ENCODE assay signal across 26 cellular contexts in the genomic region with DNA sequence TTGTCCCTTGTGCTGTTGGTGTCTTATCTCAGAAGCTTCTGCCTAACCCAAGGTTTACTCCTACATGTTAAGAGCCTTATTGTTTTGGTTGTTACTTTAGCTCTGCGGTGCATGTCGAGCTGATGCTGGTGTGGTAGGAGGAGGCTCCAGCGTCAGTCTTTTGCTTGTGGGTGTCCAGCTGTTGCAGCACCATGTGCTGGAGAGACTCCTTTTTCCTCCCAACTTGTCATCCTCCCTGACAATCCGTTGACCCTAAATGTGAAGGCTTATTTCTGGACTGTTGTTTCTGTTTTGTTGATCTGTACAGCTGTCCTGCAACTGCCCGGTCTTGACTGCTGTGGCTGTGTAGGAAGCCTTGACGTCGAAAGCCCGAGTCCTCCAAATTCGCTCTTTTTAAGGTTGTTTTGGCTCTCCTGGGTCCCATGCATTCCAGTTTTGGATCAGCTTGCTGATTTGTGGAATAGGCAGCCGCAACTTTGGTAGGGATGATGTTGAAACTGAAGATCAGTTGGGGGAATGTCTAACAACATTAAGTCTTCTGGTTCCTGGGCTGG. TPM values are rescaled to one million over a fixed set of nuclear protein-coding genes. Genes with fewer than 3 reads are reported as not detected.
A peak's percentile ranks its signal among the peaks of the same experiment; 100 is the strongest.
DNase-seq lines count a peak whose midpoint lies in the region; ATAC-seq and TF ChIP-seq lines count a peak whose summit lies in the region.
"Had no signal": no experiment of that assay in that cellular context is flagged by ENCODE, and none has a peak within 500 bp of the region (broad histone marks: within the 10 kb centered on the region; RNA-seq: fewer than 3 reads in every experiment).

No MANE protein-coding gene starts in this region.

- no peak overlapping the region for H3K4me2 ChIP-seq in mammary epithelial cell (ENCODE audit: insufficient read depth, low read depth, low read length)
- H3K4me2 ChIP-seq: GM23338 had no signal

- H3K27ac Mint-ChIP-seq in activated naive CD4-positive, alpha-beta T cell treated with anti-CD3 and anti-CD28 coated beads, Interleukin-2, amount 10 ng/mL, durations not matched to agents 7 days and 5 days = peak overlapping the region; percentile 42
- peak overlapping the region; percentile 72 for H3K27ac Mint-ChIP-seq in central memory CD8-positive, alpha-beta T cell (ENCODE audit: low read depth)
- peak overlapping the region; percentile 21 to 93 (median 63) for H3K27ac Mint-ChIP-seq in nephron
- H3K27ac Mint-ChIP-seq: GM23338 had no signal

- dilution Hi-C loops in mammary epithelial cell (cut with HindIII; ENCODE audit: low sequenced_read_pairs) = no loop called here

- ATAC-seq in central memory CD8-positive, alpha-beta T cell (replicated peaks; ENCODE audit: extremely low read depth, poor library complexity, severe bottlenecking) = no peak
- ATAC-seq: GM23338; lower lobe of right lung; mucosa of descending colon; PC-3; psoas muscle; stimulated activated naive CD8-positive, alpha-beta T cell treated with anti-CD3 and anti-CD28 coated beads, Interleukin-15, amount 100 ng/mL, for 72 hours had no signal

- H3K9me3 Mint-ChIP-seq in activated naive CD4-positive, alpha-beta T cell treated with anti-CD3 and anti-CD28 coated beads, Interleukin-2, amount 10 ng/mL, durations not matched to agents 7 days and 5 days = no peaks in the 10 kb centered on the region
- H3K9me3 Mint-ChIP-seq in central memory CD8-positive, alpha-beta T cell = no peaks in the 10 kb centered on the region
- H3K9me3 Mint-ChIP-seq in nephron = no peaks in the 10 kb centered on the region
- H3K9me3 Mint-ChIP-seq: activated CD4-positive, alpha-beta T cell treated with anti-CD3 and anti-CD28 coated beads, Interleukin-2, amount 10 ng/mL, durations not matched to agents 24 days and 14 days; stimulated activated naive CD8-positive, alpha-beta T cell treated with anti-CD3 and anti-CD28 coated beads, Interleukin-15, amount 100 ng/mL, for 72 hours had no signal

- H3K27ac ChIP-seq in stomach smooth muscle (ENCODE audit: low read length) = peak overlapping the region; percentile 89
- no peak overlapping the region for H3K27ac ChIP-seq in mammary epithelial cell (ENCODE audit: insufficient read depth, low read depth, low read length)
- H3K27ac ChIP-seq: epithelial cell of prostate, lower lobe of right lung, psoas muscle, tibial artery, VCaP had no signal

- 88% methylated on average over 10 of the region's 10 CpGs for WGBS in mammary epithelial cell (ENCODE audit: low coverage, missing lambda C conversion rate)

- no peaks in the 10 kb centered on the region for H3K27me3 Mint-ChIP-seq in activated naive CD4-positive, alpha-beta T cell treated with anti-CD3 and anti-CD28 coated beads, Interleukin-2, amount 10 ng/mL, durations not matched to agents 7 days and 5 days
- no peaks in the 10 kb centered on the region for H3K27me3 Mint-ChIP-seq in central memory CD8-positive, alpha-beta T cell
- H3K27me3 Mint-ChIP-seq in nephron (ENCODE audit: low read depth) = no peaks in the 10 kb centered on the region
- H3K27me3 Mint-ChIP-seq: activated CD4-positive, alpha-beta T cell treated with anti-CD3 and anti-CD28 coated beads, Interleukin-2, amount 10 ng/mL, durations not matched to agents 24 days and 14 days; stimulated activated naive CD8-positive, alpha-beta T cell treated with anti-CD3 and anti-CD28 coated beads, Interleukin-15, amount 100 ng/mL, for 72 hours had no signal

- H3K4me1 ChIP-seq in stomach smooth muscle (ENCODE audit: control insufficient read depth, insufficient read depth, low read length) (peaks cover 54% of the 10 kb centered on the region), mammary epithelial cell (ENCODE audit: insufficient read depth, low read length) (peaks cover 13% of the 10 kb centered on the region)
- H3K4me1 ChIP-seq: lower lobe of right lung had no signal

- no peak overlapping the region for H2AFZ ChIP-seq in mammary epithelial cell (ENCODE audit: low read depth, low read length)
- H2AFZ ChIP-seq: GM23338 had no signal

- intact Hi-C loops in mammary epithelial cell (cut with micrococcal nuclease) = no loop called here

- H3K4me3 Mint-ChIP-seq in activated naive CD4-positive, alpha-beta T cell treated with anti-CD3 and anti-CD28 coated beads, Interleukin-2, amount 10 ng/mL, durations not matched to agents 7 days and 5 days = no peak overlapping the region
- no peak overlapping the region for H3K4me3 Mint-ChIP-seq in central memory CD8-positive, alpha-beta T cell
- peak overlapping the region in 1 of 3 experiments; percentile 9 for H3K4me3 Mint-ChIP-seq in nephron
- H3K4me3 Mint-ChIP-seq: activated CD4-positive, alpha-beta T cell treated with anti-CD3 and anti-CD28 coated beads, Interleukin-2, amount 10 ng/mL, durations not matched to agents 24 days and 14 days; GM23338; stimulated activated naive CD8-positive, alpha-beta T cell treated with anti-CD3 and anti-CD28 coated beads, Interleukin-15, amount 100 ng/mL, for 72 hours had no signal

- peaks cover 43% of the 10 kb centered on the region for H3K36me3 Mint-ChIP-seq in activated naive CD4-positive, alpha-beta T cell treated with anti-CD3 and anti-CD28 coated beads, Interleukin-2, amount 10 ng/mL, durations not matched to agents 7 days and 5 days
- peaks cover 16% of the 10 kb centered on the region for H3K36me3 Mint-ChIP-seq in central memory CD8-positive, alpha-beta T cell (ENCODE audit: insufficient read depth)
- peaks cover 68% of the 10 kb centered on the region for H3K36me3 Mint-ChIP-seq in nephron (ENCODE audit: low read depth)

- CTCF ChIA-PET in activated naive CD4-positive, alpha-beta T cell treated with anti-CD3 and anti-CD28 coated beads, Interleukin-2, amount 10 ng/mL, durations not matched to agents 7 days and 5 days (lab: Charles Lee) = interaction anchor here (0.7 to 1.4 kb wide), 2 partner anchors 14 to 112 kb away, joined by 3 read pairs; no protein-coding TSS in a partner anchor
- CTCF ChIA-PET in mammary epithelial cell (lab: Charles Lee; ENCODE audit: low non-redundant PET) = no interaction called here

- in situ Hi-C loops in mammary epithelial cell (cut with MboI; ENCODE audit: low sequenced_read_pairs in 2 of 2) = no loop called here

- H3K9ac ChIP-seq in stomach smooth muscle (ENCODE audit: low read length in 2 of 2) (no peak overlapping the region), mammary epithelial cell (ENCODE audit: insufficient read depth, low read length) (no peak overlapping the region)

- peaks cover 23% of the 10 kb centered on the region for H3K4me1 Mint-ChIP-seq in activated naive CD4-positive, alpha-beta T cell treated with anti-CD3 and anti-CD28 coated beads, Interleukin-2, amount 10 ng/mL, durations not matched to agents 7 days and 5 days
- H3K4me1 Mint-ChIP-seq in central memory CD8-positive, alpha-beta T cell = peaks cover 49% of the 10 kb centered on the region
- H3K4me1 Mint-ChIP-seq in nephron = peaks cover 25% of the 10 kb centered on the region

- no peaks in the 10 kb centered on the region for H3K27me3 ChIP-seq in stomach smooth muscle (ENCODE audit: control insufficient read depth in 1 of 2, insufficient read depth in 2 of 2, low read length in 2 of 2)
- H3K27me3 ChIP-seq in mammary epithelial cell (ENCODE audit: insufficient read depth, low read length) = no peaks in the 10 kb centered on the region
- H3K27me3 ChIP-seq: tibial artery had no signal

- TF ChIP-seq CTCF in nephron (IDR thresholded peaks at IDR 0.05; ENCODE audit: unreplicated experiment in 3 of 3) = no peak
- no peak for TF ChIP-seq CTCF in mammary epithelial cell (conservative IDR thresholded peaks at IDR 0.05 in 1 of 2, IDR thresholded peaks at IDR 0.05 in 1 of 2; ENCODE audit: extremely low read depth in 1 of 2, insufficient read depth in 1 of 2, low read depth in 1 of 2, low read length in 2 of 2)

- no TSS peak for BruUV-seq in mammary epithelial cell (replicated peaks; lab: Mats Ljungman, UMichigan)

- H3K9me3 ChIP-seq in stomach smooth muscle (ENCODE audit: control insufficient read depth in 2 of 2, low read length in 2 of 2) (no peaks in the 10 kb centered on the region), mammary epithelial cell (replicated peaks; ENCODE audit: insufficient read depth, low read length) (no peaks in the 10 kb centered on the region)
- H3K9me3 ChIP-seq: lower lobe of right lung, mucosa of descending colon, psoas muscle, tibial artery had no signal

- no peak for DNase-seq in activated naive CD4-positive, alpha-beta T cell treated with anti-CD3 and anti-CD28 coated beads, Interleukin-2, amount 10 ng/mL, durations not matched to agents 7 days and 5 days
- DNase-seq in activated naive CD4-positive, alpha-beta T cell (lab: John Stamatoyannopoulos, UW) = no peak
- no peak for DNase-seq in central memory CD8-positive, alpha-beta T cell (ENCODE audit: low spot score in 2 of 2)
- DNase-seq in mammary epithelial cell = no peak
- DNase-seq in HT-29 (ENCODE audit: low spot score) = no peak
- DNase-seq in NCI-H2029 (lab: John Stamatoyannopoulos, UW) = no peak
- DNase-seq: activated CD4-positive, alpha-beta T cell treated with anti-CD3 and anti-CD28 coated beads, Interleukin-2, amount 10 ng/mL, durations not matched to agents 24 days and 14 days; activated CD8-positive, alpha-beta memory T cell treated with anti-CD3 and anti-CD28 coated beads, Interleukin-2, amount 50 U/mL, for 4 hours; COR-L47; DMS53; glutamatergic neuron; islet precursor cell; lower lobe of right lung; mucosa of descending colon; NCI-H524 treated with DMSO at 0.1 percent for 48 hours; NK-92 treated with Interleukin-12 subunit alpha and Interleukin-12 subunit beta, amount 100 ng/mL, for 24 hours; PC-3; psoas muscle; stimulated activated naive CD8-positive, alpha-beta T cell treated with anti-CD3 and anti-CD28 coated beads, Interleukin-15, amount 100 ng/mL, for 72 hours; T-helper 9 cell; tibial artery had no signal

- H4K20me1 ChIP-seq in mammary epithelial cell (ENCODE audit: insufficient read depth, low read length) = no peaks in the 10 kb centered on the region

- peaks cover 83% of the 10 kb centered on the region for H3K79me2 ChIP-seq in mammary epithelial cell (ENCODE audit: insufficient read depth, low read length)

- H3K36me3 ChIP-seq in stomach smooth muscle (ENCODE audit: control insufficient read depth in 2 of 2, insufficient read depth in 2 of 2, low read length in 2 of 2) = peaks cover 17 to 29% of the 10 kb centered on the region in 2 donors
- peaks cover 16% of the 10 kb centered on the region for H3K36me3 ChIP-seq in mammary epithelial cell (ENCODE audit: insufficient read depth, low read length)

- H3K4me3 ChIP-seq in stomach smooth muscle (ENCODE audit: low read length in 2 of 2) = peak overlapping the region; percentile 22 to 27
- H3K4me3 ChIP-seq in mammary epithelial cell (replicated peaks in 1 of 3; ENCODE audit: insufficient read depth in 1 of 3, low read depth in 2 of 3, low read length in 3 of 3) = no peak overlapping the region
- H3K4me3 ChIP-seq: GM23338, lower lobe of right lung, mucosa of descending colon, psoas muscle, tibial artery had no signal

RNA-seq across cellular contexts. Expression of gene NAXD, which starts 15.3 kb away (rescaled TPM):
- 10 to 100 TPM; 18.3 to 27.0 TPM for total RNA-seq in mammary epithelial cell
- polyA plus RNA-seq in mammary epithelial cell = 19.5 TPM
- polyA minus RNA-seq in mammary epithelial cell = 7.5 TPM
- total RNA-seq in HT-29 (2014; rRNA removed; shearing (Covaris generic)) = 43.3 and 44.5 TPM in 2 replicates

Comparison
In these comparisons a context has a peak if more than half of its experiments do, and no peak if none do; other contexts are left out.
1. H3K4me3 ChIP-seq: peak in stomach smooth muscle (2 of 2); none in mammary epithelial cell (0 of 3).
2. Peak in every context shown above with its lines, with median percentiles within 50 percentile points of each other: H3K27ac Mint-ChIP-seq.